20 cellular contexts compared by ENCODE assay signal in genomic region chr2:105870858-105871257, GRCh38.
DNase-seq lines count a peak whose midpoint lies in the region; ATAC-seq and TF ChIP-seq lines count a peak whose summit lies in the region.
"Had no signal": no experiment of that assay in that cellular context is flagged by ENCODE, and none has a peak within 500 bp of the region (broad histone marks: within the 10 kb centered on the region; RNA-seq: fewer than 3 reads in every experiment).

No MANE protein-coding gene starts in this region.

- CTCF ChIA-PET in SK-N-SH (lab: Yijun Ruan, JAX): interaction anchor here (2.0 kb wide), 1 partner anchor 12 kb away, joined by 4 read pairs; no protein-coding TSS in a partner anchor

- H3K36me3 ChIP-seq in SK-N-SH (replicated peaks in 1 of 2; ENCODE audit: control insufficient read depth in 1 of 2, insufficient read depth in 2 of 2, low read length in 1 of 2): no peaks in the 10 kb centered on the region
- H3K36me3 ChIP-seq in GM23338 (ENCODE audit: insufficient read depth): no peaks in the 10 kb centered on the region
- no peaks in the 10 kb centered on the region for H3K36me3 ChIP-seq in left lung
- H3K36me3 ChIP-seq: gastrocnemius medialis, tibial nerve had no signal

- POLR2A ChIA-PET in SK-N-SH (lab: Yijun Ruan, JAX): no interaction called here
- POLR2A ChIA-PET in naive thymus-derived CD8-positive, alpha-beta T cell (lab: Charles Lee): interaction anchor here (1.6 kb wide), 2 partner anchors 13 to 125 kb away, joined by 3 to 4 read pairs; no protein-coding TSS in a partner anchor

- H3K4me1 ChIP-seq in SK-N-SH (ENCODE audit: control insufficient read depth in 1 of 2, insufficient read depth in 2 of 2, low read depth in 1 of 2, low read length in 1 of 2) (peaks cover 18 to 36% of the 10 kb centered on the region in 2 experiments; a peak in 3 of 4 replicates), GM23338 (ENCODE audit: insufficient read depth) (peaks cover 4% of the 10 kb centered on the region; the same call in 1 of the 2 replicates), left lung (peaks cover 4 to 36% of the 10 kb centered on the region in 2 donors)

- no peaks in the 10 kb centered on the region for H3K9me3 Mint-ChIP-seq in GM23338
- H3K9me3 Mint-ChIP-seq in activated naive CD8-positive, alpha-beta T cell treated with anti-CD3 and anti-CD28 coated beads, Interleukin-2, amount 50 U/mL, for 24 hours: no peaks in the 10 kb centered on the region
- H3K9me3 Mint-ChIP-seq in naive thymus-derived CD8-positive, alpha-beta T cell: no peaks in the 10 kb centered on the region

- no peak overlapping the region for H3K4me2 ChIP-seq in SK-N-SH
- no peak overlapping the region for H3K4me2 ChIP-seq in GM23338

- ATAC-seq in SK-N-SH treated with all-trans-retinoic acid at 6 μM for 48 hours (no peak; the same call in 2 of the 3 replicates), GM23338 (no peak), left lung (no peak)
- no peak for ATAC-seq in activated naive CD8-positive, alpha-beta T cell treated with anti-CD3 and anti-CD28 coated beads, Interleukin-2, amount 50 U/mL, for 24 hours
- ATAC-seq in naive thymus-derived CD8-positive, alpha-beta T cell: no peak
- ATAC-seq: esophagus mucosa, gastrocnemius medialis, mucosa of descending colon had no signal

- H3K9me2 ChIP-seq in SK-N-SH (no peaks in the 10 kb centered on the region), GM23338 (ENCODE audit: insufficient read depth) (no peaks in the 10 kb centered on the region)

- H3K27ac ChIP-seq in SK-N-SH (ENCODE audit: low read depth in 2 of 2, low read length in 1 of 2): peak overlapping the region in 1 of 2 experiments; percentile 55; a peak in 2 of 4 replicates
- no peak overlapping the region for H3K27ac ChIP-seq in GM23338 (ENCODE audit: low read depth)
- H3K27ac ChIP-seq in left lung: no peak overlapping the region
- H3K27ac ChIP-seq: 22Rv1, tibial nerve had no signal

- H3K9me3 ChIP-seq in SK-N-SH (no peaks in the 10 kb centered on the region), left lung (no peaks in the 10 kb centered on the region)
- H3K9me3 ChIP-seq: gastrocnemius medialis, mucosa of descending colon, tibial nerve had no signal

- H3K36me3 Mint-ChIP-seq in GM23338 (ENCODE audit: low read depth): no peaks in the 10 kb centered on the region
- peaks cover 49% of the 10 kb centered on the region for H3K36me3 Mint-ChIP-seq in activated naive CD8-positive, alpha-beta T cell treated with anti-CD3 and anti-CD28 coated beads, Interleukin-2, amount 50 U/mL, for 24 hours (ENCODE audit: low read depth)
- H3K36me3 Mint-ChIP-seq in naive thymus-derived CD8-positive, alpha-beta T cell: peaks cover 0 to 57% (median 7%) of the 10 kb centered on the region in 3 donors

- 81% methylated on average over 11 of the region's 11 CpGs for WGBS in SK-N-SH (ENCODE audit: low lambda C conversion rate)

- no peaks in the 10 kb centered on the region for H3K27me3 Mint-ChIP-seq in GM23338 (ENCODE audit: insufficient read depth, low read depth, poor library complexity)
- H3K27me3 Mint-ChIP-seq in activated naive CD8-positive, alpha-beta T cell treated with anti-CD3 and anti-CD28 coated beads, Interleukin-2, amount 50 U/mL, for 24 hours: no peaks in the 10 kb centered on the region
- H3K27me3 Mint-ChIP-seq in naive thymus-derived CD8-positive, alpha-beta T cell: no peaks in the 10 kb centered on the region

- peak; percentile 80 for DNase-seq in SK-N-SH
- no peak for DNase-seq in GM23338 (ENCODE audit: low spot score)
- DNase-seq in activated naive CD8-positive, alpha-beta T cell treated with anti-CD3 and anti-CD28 coated beads, Interleukin-2, amount 50 U/mL, for 24 hours: no peak
- DNase-seq in naive thymus-derived CD8-positive, alpha-beta T cell: no peak
- no peak for DNase-seq in left lung
- DNase-seq in SW 1271 (lab: John Stamatoyannopoulos, UW): no peak
- no peak for DNase-seq in NCI-H774 (lab: John Stamatoyannopoulos, UW)
- DNase-seq: activated naive CD4-positive, alpha-beta T cell; cerebellar nuclear complex; DND-41; gastrocnemius medialis; HCEC 1CT; mucosa of descending colon; NCI-H1436; NCI-H524; nucleus accumbens had no signal

- TF ChIP-seq RAD21 in SK-N-SH (IDR thresholded peaks at IDR 0.05; ENCODE audit: low read length): no peak

- H3K27ac Mint-ChIP-seq in GM23338: peak overlapping the region; percentile 63; the same call in 1 of the 2 replicates
- peak overlapping the region; percentile 85 for H3K27ac Mint-ChIP-seq in activated naive CD8-positive, alpha-beta T cell treated with anti-CD3 and anti-CD28 coated beads, Interleukin-2, amount 50 U/mL, for 24 hours
- H3K27ac Mint-ChIP-seq in naive thymus-derived CD8-positive, alpha-beta T cell: peak overlapping the region in 9 of 10 donors; percentile 27 to 93 (median 61)

- no peak overlapping the region for H2AFZ ChIP-seq in SK-N-SH (ENCODE audit: low read depth)
- H2AFZ ChIP-seq in GM23338: no peak overlapping the region

- H3K27me3 ChIP-seq in SK-N-SH (ENCODE audit: insufficient read depth): no peaks in the 10 kb centered on the region
- no peaks in the 10 kb centered on the region for H3K27me3 ChIP-seq in GM23338 (ENCODE audit: insufficient read depth)
- no peaks in the 10 kb centered on the region for H3K27me3 ChIP-seq in left lung
- H3K27me3 ChIP-seq: gastrocnemius medialis, tibial nerve had no signal

- no peak overlapping the region for H3K9ac ChIP-seq in SK-N-SH

- H4K20me1 ChIP-seq in SK-N-SH (ENCODE audit: insufficient read depth) (peaks cover 35% of the 10 kb centered on the region), GM23338 (replicated peaks; ENCODE audit: insufficient read depth) (peaks cover 4% of the 10 kb centered on the region)

- no peak; a peak in 1 of 4 replicates for TF ChIP-seq EP300 in SK-N-SH (IDR thresholded peaks at IDR 0.05; ENCODE audit: borderline replicate concordance in 1 of 2, low read depth in 1 of 2, low read length in 1 of 2)

- H3F3A ChIP-seq in SK-N-SH (replicated peaks; ENCODE audit: insufficient read depth): peaks cover 8% of the 10 kb centered on the region
- no peaks in the 10 kb centered on the region for H3F3A ChIP-seq in GM23338 (replicated peaks; ENCODE audit: low read depth)

- no peak overlapping the region for H3K4me3 Mint-ChIP-seq in GM23338
- no peak overlapping the region for H3K4me3 Mint-ChIP-seq in activated naive CD8-positive, alpha-beta T cell treated with anti-CD3 and anti-CD28 coated beads, Interleukin-2, amount 50 U/mL, for 24 hours
- H3K4me3 Mint-ChIP-seq in naive thymus-derived CD8-positive, alpha-beta T cell: peak overlapping the region in 8 of 10 donors; percentile 12 to 74 (median 52)

- peaks cover 34% of the 10 kb centered on the region for H3K4me1 Mint-ChIP-seq in GM23338
- peaks cover 99% of the 10 kb centered on the region for H3K4me1 Mint-ChIP-seq in activated naive CD8-positive, alpha-beta T cell treated with anti-CD3 and anti-CD28 coated beads, Interleukin-2, amount 50 U/mL, for 24 hours
- H3K4me1 Mint-ChIP-seq in naive thymus-derived CD8-positive, alpha-beta T cell: peaks cover 52 to 98% (median 93%) of the 10 kb centered on the region in 4 donors

- TF ChIP-seq CTCF in SK-N-SH (IDR thresholded peaks at IDR 0.05) (no peak), GM23338 (conservative IDR thresholded peaks at IDR 0.05; ENCODE audit: low read depth in 2 of 2) (no peak), left lung (IDR thresholded peaks at IDR 0.05) (no peak)

- intact Hi-C loops in left lung (cut with DNase I): no loop called here

- H3K79me2 ChIP-seq in SK-N-SH (ENCODE audit: insufficient read depth) (peaks cover 30% of the 10 kb centered on the region; the same call in 1 of the 2 replicates), GM23338 (replicated peaks; ENCODE audit: insufficient read depth) (peaks cover 42% of the 10 kb centered on the region)

- no peak overlapping the region for H3K4me3 ChIP-seq in SK-N-SH (ENCODE audit: low read depth in 2 of 2, low read length in 1 of 2)
- H3K4me3 ChIP-seq in GM23338: no peak overlapping the region
- H3K4me3 ChIP-seq in left lung: no peak overlapping the region
- H3K4me3 ChIP-seq: gastrocnemius medialis, mucosa of descending colon, tibial nerve had no signal

TF ChIP-seq in SK-N-SH, 30 proteins besides CTCF, POLR2A, EP300 and RAD21:
- TF ChIP-seq MXI1 (IDR thresholded peaks at IDR 0.05; ENCODE audit: low read depth, low read length) (peak; percentile 65; the same call in 1 of the 2 replicates), JUND (IDR thresholded peaks at IDR 0.05) (no peak), GATA2 (CRISPR knock-in tag; IDR thresholded peaks at IDR 0.05) (peak; percentile 28; the same call in 1 of the 2 replicates)
TF ChIP-seq in SK-N-SH: peak in this region for 2.

TF ChIP-seq in SK-N-SH treated with all-trans-retinoic acid at 6 μM for 48 hours, 23 proteins besides CTCF, POLR2A, EP300 and RAD21:
- no peak for TF ChIP-seq SNAI2 (CRISPR knock-in tag; IDR thresholded peaks at IDR 0.05)

TF ChIP-seq in GM23338, 12 proteins besides CTCF, POLR2A, EP300 and RAD21:
- no peak for TF ChIP-seq POLR2AphosphoS5 (IDR thresholded peaks at IDR 0.05; ENCODE audit: low read depth)
- no peak for TF ChIP-seq STAT1 (IDR thresholded peaks at IDR 0.05; ENCODE audit: unreplicated experiment)

Comparison
In these comparisons a context has a peak if more than half of its experiments do, and no peak if none do; other contexts are left out.
1. H3K4me3 Mint-ChIP-seq: peak in naive thymus-derived CD8-positive, alpha-beta T cell (8 of 10); none in GM23338 (single experiment) and activated naive CD8-positive, alpha-beta T cell treated with anti-CD3 and anti-CD28 coated beads, Interleukin-2, amount 50 U/mL, for 24 hours (single experiment).
2. Peak in every context shown above with its lines, with median percentiles within 50 percentile points of each other: H3K27ac Mint-ChIP-seq.